In genomic region chr10:28293238-28294168, GRCh38 we compare ENCODE assay signal across 14 cellular contexts. TPM values are rescaled to one million over a fixed set of nuclear protein-coding genes. Genes with fewer than 3 reads are reported as not detected.
DNase-seq lines count a peak whose midpoint lies in the region; ATAC-seq and TF ChIP-seq lines count a peak whose summit lies in the region.
"Had no signal": no experiment of that assay in that cellular context is flagged by ENCODE, and none has a peak within 500 bp of the region (broad histone marks: within the 10 kb centered on the region; RNA-seq: fewer than 3 reads in every experiment).

No MANE protein-coding gene starts in this region.

- WGBS in esophagus squamous epithelium, 2 donors = 79 to 87% methylated on average over 21 of the region's 21 CpGs
- WGBS in psoas muscle, 3 donors = 82 to 86% (median 84%) methylated on average over 21 of the region's 21 CpGs

- H3K4me3 Mint-ChIP-seq in GM23338 = peak overlapping the region; percentile 38; the same call in 2 of the 3 replicates
- H3K4me3 Mint-ChIP-seq: natural killer cell treated with Interleukin-12 subunit alpha and Interleukin-12 subunit beta and Interleukin-15 and Interleukin-18, amount 100 ng/mL, for 72 hours had no signal

- H3K79me2 ChIP-seq in GM23338 (replicated peaks; ENCODE audit: insufficient read depth) = no peaks in the 10 kb centered on the region; the same call in 1 of the 2 replicates

- H3K4me1 ChIP-seq in GM23338 (ENCODE audit: insufficient read depth) (peaks cover 26% of the 10 kb centered on the region; the same call in 1 of the 2 replicates), esophagus squamous epithelium (peaks cover 0 to 60% (median 23%) of the 10 kb centered on the region in 3 donors), psoas muscle (peaks cover 32% of the 10 kb centered on the region)

- no peaks in the 10 kb centered on the region for H3K9me2 ChIP-seq in GM23338 (ENCODE audit: insufficient read depth)

- H3K4me3 ChIP-seq in GM23338 (no peak overlapping the region), esophagus squamous epithelium (no peak overlapping the region), psoas muscle (no peak overlapping the region)
- H3K4me3 ChIP-seq: adrenal gland had no signal

- no peak overlapping the region for H3K27ac ChIP-seq in GM23338 (ENCODE audit: low read depth)
- H3K27ac ChIP-seq in esophagus squamous epithelium = peak overlapping the region in 3 of 4 donors; percentile 51 to 72 (median 66)
- peak overlapping the region; percentile 31 for H3K27ac ChIP-seq in psoas muscle
- H3K27ac ChIP-seq: adrenal gland had no signal

- H3K9me3 ChIP-seq in esophagus squamous epithelium (no peaks in the 10 kb centered on the region), psoas muscle (no peaks in the 10 kb centered on the region)
- H3K9me3 ChIP-seq: adrenal gland had no signal

- intact Hi-C loops in esophagus squamous epithelium (cut with DNase I) = no loop called here
- intact Hi-C loops in psoas muscle (cut with DNase I) = no loop called here

- TF ChIP-seq POLR2A in esophagus squamous epithelium (IDR thresholded peaks at IDR 0.05) = no peak

- TF ChIP-seq CTCF in GM23338 (conservative IDR thresholded peaks at IDR 0.05; ENCODE audit: low read depth in 2 of 2) (no peak), esophagus squamous epithelium (IDR thresholded peaks at IDR 0.05) (no peak), psoas muscle (IDR thresholded peaks at IDR 0.05) (no peak)

- H3K27me3 Mint-ChIP-seq in GM23338 (ENCODE audit: insufficient read depth, low read depth, poor library complexity) = peaks cover 2% of the 10 kb centered on the region
- H3K27me3 Mint-ChIP-seq: CD8-positive, alpha-beta memory T cell; natural killer cell treated with Interleukin-12 subunit alpha and Interleukin-12 subunit beta and Interleukin-15 and Interleukin-18, amount 100 ng/mL, for 72 hours had no signal

- H3K4me1 Mint-ChIP-seq in GM23338 = peaks cover 35% of the 10 kb centered on the region

- H3K36me3 Mint-ChIP-seq in GM23338 (ENCODE audit: low read depth) = no peaks in the 10 kb centered on the region
- H3K36me3 Mint-ChIP-seq: natural killer cell treated with Interleukin-12 subunit alpha and Interleukin-12 subunit beta and Interleukin-15 and Interleukin-18, amount 100 ng/mL, for 72 hours had no signal

- H3K27me3 ChIP-seq in GM23338 (ENCODE audit: insufficient read depth) (no peaks in the 10 kb centered on the region), esophagus squamous epithelium (no peaks in the 10 kb centered on the region), psoas muscle (ENCODE audit: insufficient read depth in 3 of 3, low read length in 2 of 3) (no peaks in the 10 kb centered on the region)
- H3K27me3 ChIP-seq: adrenal gland had no signal

- DNase-seq in GM23338 (ENCODE audit: low spot score) (peak; percentile 44), NCI-H82 (lab: John Stamatoyannopoulos, UW) (peak; percentile 90), esophagus squamous epithelium (lab: John Stamatoyannopoulos, UW) (no peak), psoas muscle (no peak), SHP77 treated with DMSO at 0.1 percent for 48 hours (lab: John Stamatoyannopoulos, UW) (no peak)
- DNase-seq: adrenal gland, left cardiac atrium, NCI-H1436 treated with DMSO at 0.1 percent for 48 hours, NCI-H774, right cardiac atrium had no signal

- peak overlapping the region; percentile 19 for H3K4me2 ChIP-seq in GM23338

- H4K20me1 ChIP-seq in GM23338 (replicated peaks; ENCODE audit: insufficient read depth) = no peaks in the 10 kb centered on the region

- no peak overlapping the region for H3K27ac Mint-ChIP-seq in GM23338

- ATAC-seq in GM23338 (peak; percentile 78), psoas muscle (no peak), HG02981 (IDR thresholded peaks at IDR 0.05; ENCODE audit: unreplicated experiment) (no peak), HG03521 (IDR thresholded peaks at IDR 0.05; ENCODE audit: unreplicated experiment) (no peak)
- ATAC-seq: left cardiac atrium; natural killer cell treated with Interleukin-12 subunit alpha and Interleukin-12 subunit beta and Interleukin-15 and Interleukin-18, amount 100 ng/mL, for 72 hours; right cardiac atrium had no signal

- no peaks in the 10 kb centered on the region for H3K9me3 Mint-ChIP-seq in GM23338
- H3K9me3 Mint-ChIP-seq: CD8-positive, alpha-beta memory T cell; natural killer cell treated with Interleukin-12 subunit alpha and Interleukin-12 subunit beta and Interleukin-15 and Interleukin-18, amount 100 ng/mL, for 72 hours had no signal

- 0 out of 2 replicates have a peak overlapping the region, but pooled peaks have one; percentile 15 for H2AFZ ChIP-seq in GM23338

- H3F3A ChIP-seq in GM23338 (replicated peaks; ENCODE audit: low read depth) = no peaks in the 10 kb centered on the region

- H3K36me3 ChIP-seq in GM23338 (ENCODE audit: insufficient read depth) (no peaks in the 10 kb centered on the region), esophagus squamous epithelium (no peaks in the 10 kb centered on the region), psoas muscle (ENCODE audit: insufficient read depth in 1 of 2, low read depth in 1 of 2) (no peaks in the 10 kb centered on the region)
- H3K36me3 ChIP-seq: adrenal gland had no signal

TF ChIP-seq in GM23338, 12 proteins besides CTCF, POLR2A, EP300 and RAD21:
- TF ChIP-seq EZH2phosphoT487 (IDR thresholded peaks at IDR 0.05; ENCODE audit: unreplicated experiment) = no peak
- TF ChIP-seq CREB1 (CRISPR knock-in tag; IDR thresholded peaks at IDR 0.05; ENCODE audit: low read depth) = peak; percentile 21; the same call in 1 of the 2 replicates

RNA-seq across cellular contexts. Expression of gene MPP7, which starts 9.4 kb away (rescaled TPM):
- total RNA-seq in GM23338 (2014; rRNA removed; shearing (Covaris generic)) = 8.0 and 9.4 TPM in 2 replicates
- polyA plus RNA-seq in GM23338 (2016; fragmentation: Nextera tagmentation; extraction: Ambion mirVana) = 3.9 and 5.0 TPM in 2 replicates
- total RNA-seq in esophagus squamous epithelium = 10 to 100 TPM; 34.3 to 43.3 (median 37.0) TPM
- 10 to 100 TPM; 11.3 to 12.5 (median 12.3) TPM for total RNA-seq in psoas muscle
- 1 to 10 TPM; 2.3 to 6.5 (median 6.5) TPM for polyA plus RNA-seq in psoas muscle

Comparison
In these comparisons a context has a peak if more than half of its experiments do, and no peak if none do; other contexts are left out.
1. DNase-seq: peak in GM23338 (single experiment) and NCI-H82 (single experiment); none in esophagus squamous epithelium (single experiment), psoas muscle (0 of 2) and SHP77 treated with DMSO at 0.1 percent for 48 hours (single experiment).